1 cellular context compared by ENCODE assay signal in genomic region chrX:10401239-10401638, GRCh38.
TF ChIP-seq lines count a peak whose summit lies in the region.

No MANE protein-coding gene starts in this region.

TF ChIP-seq in K562, 482 proteins besides CTCF, POLR2A, EP300 and RAD21 (continued from another document):
- TF ChIP-seq FIP1L1 (IDR thresholded peaks at IDR 0.05; ENCODE audit: low read depth, low read length, poor library complexity, severe bottlenecking), result no peak
